8 cellular contexts compared by ENCODE assay signal in genomic region chr21:44949161-44950015, GRCh38. TPM values are rescaled to one million over a fixed set of nuclear protein-coding genes. Genes with fewer than 3 reads are reported as not detected.
A peak's percentile ranks its signal among the peaks of the same experiment; 100 is the strongest.
DNase-seq lines count a peak whose midpoint lies in the region; ATAC-seq, FAIRE-seq and TF ChIP-seq lines count a peak whose summit lies in the region.

No MANE protein-coding gene starts in this region.

- H2AFZ ChIP-seq in endothelial cell of umbilical vein (ENCODE audit: low read depth, low read length): no peak overlapping the region

- TF ChIP-seq CTCF in endothelial cell of umbilical vein (IDR thresholded peaks at IDR 0.05; ENCODE audit: extremely low read depth in 1 of 2, insufficient read depth in 1 of 2, low read depth in 1 of 2, low read length in 2 of 2): peak; percentile 88 to 89

- CTCF ChIA-PET in activated CD8-positive, alpha-beta memory T cell treated with anti-CD3 and anti-CD28 coated beads, Interleukin-2, amount 10 ng/mL, durations not matched to agents 7 days and 5 days (lab: Charles Lee): interaction anchor here (0.7 to 19.9 kb wide), 39 partner anchors 8 to 343 kb away, joined by 3 to 275 read pairs (median 4); partner anchors contain the start of genes ADARB1 and SLX9
- CTCF ChIA-PET in endothelial cell of umbilical vein (lab: Charles Lee): interaction anchor here (0.7 to 11.8 kb wide), 26 partner anchors 9 to 360 kb away, joined by 3 to 330 read pairs (median 5); partner anchors contain the start of genes PTTG1IP and SLX9

- H3K27ac Mint-ChIP-seq in activated CD8-positive, alpha-beta memory T cell treated with anti-CD3 and anti-CD28 coated beads, Interleukin-2, amount 10 ng/mL, durations not matched to agents 7 days and 5 days: no peak overlapping the region
- no peak overlapping the region for H3K27ac Mint-ChIP-seq in stimulated activated memory B cell treated with anti-CD40 and anti-IgM and Interleukin-4, amounts not matched to agents 10 μg/mL and 1 μg/mL and 100 μg/mL, for 72 hours

- BruUV-seq in endothelial cell of umbilical vein (replicated peaks; lab: Mats Ljungman, UMichigan): no TSS peak

- peak; percentile 89 for ATAC-seq in activated CD8-positive, alpha-beta memory T cell treated with anti-CD3 and anti-CD28 coated beads, Interleukin-2, amount 10 ng/mL, durations not matched to agents 7 days and 5 days
- ATAC-seq in stimulated activated memory B cell treated with anti-CD40 and anti-IgM and Interleukin-4, amounts not matched to agents 10 μg/mL and 1 μg/mL and 100 μg/mL, for 72 hours: peak; percentile 83

- no peak overlapping the region for H3K4me2 ChIP-seq in endothelial cell of umbilical vein (ENCODE audit: insufficient read depth, low read length)

- TF ChIP-seq POLR2A in endothelial cell of umbilical vein (IDR thresholded peaks at IDR 0.05; ENCODE audit: low read depth, low read length): no peak

- H3K9me3 ChIP-seq in endothelial cell of umbilical vein (replicated peaks; ENCODE audit: control insufficient read depth, insufficient read depth, low read length): no peaks in the 10 kb centered on the region

- peaks cover 64% of the 10 kb centered on the region for H3K79me2 ChIP-seq in endothelial cell of umbilical vein (ENCODE audit: control insufficient read depth, insufficient read depth, low read length)

- no peaks in the 10 kb centered on the region for H3K27me3 ChIP-seq in endothelial cell of umbilical vein (ENCODE audit: control insufficient read depth in 2 of 2, insufficient read depth in 2 of 2, low read length in 2 of 2)

- H3K27me3 Mint-ChIP-seq in activated CD8-positive, alpha-beta memory T cell treated with anti-CD3 and anti-CD28 coated beads, Interleukin-2, amount 10 ng/mL, durations not matched to agents 7 days and 5 days: no peaks in the 10 kb centered on the region
- no peaks in the 10 kb centered on the region for H3K27me3 Mint-ChIP-seq in stimulated activated memory B cell treated with anti-CD40 and anti-IgM and Interleukin-4, amounts not matched to agents 10 μg/mL and 1 μg/mL and 100 μg/mL, for 72 hours

- H3K4me1 Mint-ChIP-seq in activated CD8-positive, alpha-beta memory T cell treated with anti-CD3 and anti-CD28 coated beads, Interleukin-2, amount 10 ng/mL, durations not matched to agents 7 days and 5 days: peaks cover 4% of the 10 kb centered on the region
- peaks cover 44% of the 10 kb centered on the region for H3K4me1 Mint-ChIP-seq in stimulated activated memory B cell treated with anti-CD40 and anti-IgM and Interleukin-4, amounts not matched to agents 10 μg/mL and 1 μg/mL and 100 μg/mL, for 72 hours

- H3K4me3 ChIP-seq in endothelial cell of umbilical vein (replicated peaks in 1 of 3; ENCODE audit: insufficient read depth in 1 of 3, low read depth in 1 of 3, low read length in 3 of 3): no peak overlapping the region

- intact Hi-C loops in endothelial cell of umbilical vein (cut with micrococcal nuclease): loop anchor here (1.0 to 5.0 kb wide), 4 partner anchors 179 to 873 kb away; partner anchors contain the start of gene POFUT2

- H3K9me1 ChIP-seq in endothelial cell of umbilical vein (replicated peaks; ENCODE audit: control insufficient read depth, extremely low read depth, insufficient read depth, low read length): no peaks in the 10 kb centered on the region

- H3K9me3 Mint-ChIP-seq in activated CD8-positive, alpha-beta memory T cell treated with anti-CD3 and anti-CD28 coated beads, Interleukin-2, amount 10 ng/mL, durations not matched to agents 7 days and 5 days (ENCODE audit: low read depth): no peaks in the 10 kb centered on the region
- H3K9me3 Mint-ChIP-seq in stimulated activated memory B cell treated with anti-CD40 and anti-IgM and Interleukin-4, amounts not matched to agents 10 μg/mL and 1 μg/mL and 100 μg/mL, for 72 hours: no peaks in the 10 kb centered on the region

- peaks cover 5 to 16% of the 10 kb centered on the region in 2 experiments for H3K36me3 ChIP-seq in endothelial cell of umbilical vein (ENCODE audit: control insufficient read depth in 2 of 2, extremely low read depth in 1 of 2, insufficient read depth in 2 of 2, low read length in 2 of 2)

- dilution Hi-C loops in endothelial cell of umbilical vein (cut with MboI; ENCODE audit: extremely low pct_ligation_motif_present, low sequenced_read_pairs): loop anchor here (25.0 kb wide), 1 partner anchor 188 kb away; no protein-coding TSS in a partner anchor

- no peak overlapping the region for H3K4me3 Mint-ChIP-seq in activated CD8-positive, alpha-beta memory T cell treated with anti-CD3 and anti-CD28 coated beads, Interleukin-2, amount 10 ng/mL, durations not matched to agents 7 days and 5 days
- H3K4me3 Mint-ChIP-seq in stimulated activated memory B cell treated with anti-CD40 and anti-IgM and Interleukin-4, amounts not matched to agents 10 μg/mL and 1 μg/mL and 100 μg/mL, for 72 hours: no peak overlapping the region

- peak; percentile 94 for FAIRE-seq in GM19239 (lab: Jason Lieb, UNC)
- FAIRE-seq in endothelial cell of umbilical vein (lab: Jason Lieb, UNC): peak; percentile 98

- DNase-seq in AML-193 (lab: John Stamatoyannopoulos, UW) (peak; percentile 9 to 31), GM19239 (ENCODE audit: insufficient read length, low spot score) (peak; percentile 95), NCI-H460 (ENCODE audit: extremely low read depth, low read depth) (peak; percentile 72), endothelial cell of umbilical vein (ENCODE audit: low read depth, low spot score) (peak; percentile 54), myocyte (ENCODE audit: low read depth) (peak; percentile 76), putamen (ENCODE audit: low spot score) (no peak)
- DNase-seq in activated CD8-positive, alpha-beta memory T cell treated with anti-CD3 and anti-CD28 coated beads, Interleukin-2, amount 10 ng/mL, durations not matched to agents 7 days and 5 days: peak; percentile 88

- H3K36me3 Mint-ChIP-seq in activated CD8-positive, alpha-beta memory T cell treated with anti-CD3 and anti-CD28 coated beads, Interleukin-2, amount 10 ng/mL, durations not matched to agents 7 days and 5 days: peaks cover 4% of the 10 kb centered on the region
- H3K36me3 Mint-ChIP-seq in stimulated activated memory B cell treated with anti-CD40 and anti-IgM and Interleukin-4, amounts not matched to agents 10 μg/mL and 1 μg/mL and 100 μg/mL, for 72 hours: peaks cover 46% of the 10 kb centered on the region

- no peak overlapping the region for H3K27ac ChIP-seq in endothelial cell of umbilical vein (ENCODE audit: insufficient read depth, low read depth, low read length)

- POLR2A ChIA-PET in endothelial cell of umbilical vein (lab: Charles Lee): interaction anchor here (1.0 kb wide), 1 partner anchor 178 kb away, joined by 6 read pairs; no protein-coding TSS in a partner anchor

- H3K4me1 ChIP-seq in endothelial cell of umbilical vein (ENCODE audit: control insufficient read depth, extremely low read depth, insufficient read depth, low read length): peaks cover 3% of the 10 kb centered on the region

- H4K20me1 ChIP-seq in endothelial cell of umbilical vein (replicated peaks; ENCODE audit: control insufficient read depth, extremely low read depth, insufficient read depth, low read length): no peaks in the 10 kb centered on the region

- no peak overlapping the region for H3K9ac ChIP-seq in endothelial cell of umbilical vein (replicated peaks; ENCODE audit: extremely low read depth, insufficient read depth, low read length)

TF ChIP-seq in endothelial cell of umbilical vein, 7 proteins besides CTCF, POLR2A, EP300 and RAD21:
- TF ChIP-seq GATA2 (IDR thresholded peaks at IDR 0.05; ENCODE audit: insufficient read depth, insufficient read length, low read depth, low read length) (no peak), POLR2AphosphoS5 (IDR thresholded peaks at IDR 0.05; ENCODE audit: insufficient read depth, low read depth, low read length) (peak; percentile 36)

RNA-seq across cellular contexts. Expression of gene SLX9, which starts 9.6 kb away (rescaled TPM):
- total RNA-seq in NCI-H460 (2014; rRNA removed; shearing (Covaris generic)): 37.3 and 41.4 TPM in 2 replicates
- polyA plus RNA-seq in NCI-H460 (2014; cell fraction: nucleus; rRNA removed): 37.6 and 38.5 TPM in 2 replicates
- total RNA-seq in activated CD8-positive, alpha-beta memory T cell treated with anti-CD3 and anti-CD28 coated beads, Interleukin-2, amount 10 ng/mL, durations not matched to agents 7 days and 5 days: 10 to 100 TPM; 56.8 to 62.9 TPM
- 46.4 and 50.6 TPM in 2 replicates for total RNA-seq in endothelial cell of umbilical vein
- 27.0 and 27.7 TPM in 2 replicates for polyA plus RNA-seq in endothelial cell of umbilical vein
- polyA plus RNA-seq in endothelial cell of umbilical vein (2011; cell fraction: cytosol; rRNA removed): 22.2 and 31.4 TPM in 2 replicates
- 12.9 and 19.4 TPM in 2 replicates for polyA plus RNA-seq in endothelial cell of umbilical vein (2011; cell fraction: nucleus; rRNA removed)
- polyA plus RNA-seq in endothelial cell of umbilical vein (2012): 22.1 and 31.0 TPM in 2 replicates
- 5.8 and 7.4 TPM in 2 replicates for polyA minus RNA-seq in endothelial cell of umbilical vein
- polyA minus RNA-seq in endothelial cell of umbilical vein (2011; cell fraction: cytosol; rRNA and poly(A)+ RNA removed): 43.1 TPM
- 2.3 and 5.7 TPM in 2 replicates for polyA minus RNA-seq in endothelial cell of umbilical vein (2011; cell fraction: nucleus; rRNA and poly(A)+ RNA removed)
- 13.6 and 14.9 TPM in 2 replicates for total RNA-seq in myocyte
- polyA plus RNA-seq in myocyte (2012): 24.5 TPM

RNA-seq across cellular contexts. Expression of gene ITGB2, which starts 28.7 kb away (rescaled TPM):
- total RNA-seq in NCI-H460 (2014; rRNA removed; shearing (Covaris generic)): 0.84 and 0.92 TPM in 2 replicates
- 0.88 and 3.6 TPM in 2 replicates for polyA plus RNA-seq in NCI-H460 (2014; cell fraction: nucleus; rRNA removed)
- 100 to 1,000 TPM; 336 to 372 TPM for total RNA-seq in activated CD8-positive, alpha-beta memory T cell treated with anti-CD3 and anti-CD28 coated beads, Interleukin-2, amount 10 ng/mL, durations not matched to agents 7 days and 5 days
- total RNA-seq in endothelial cell of umbilical vein: 0.65 and 0.91 TPM in 2 replicates
- polyA plus RNA-seq in endothelial cell of umbilical vein: 0.39 and 0.59 TPM in 2 replicates
- 0.26 and 0.87 TPM in 2 replicates for polyA plus RNA-seq in endothelial cell of umbilical vein (2011; cell fraction: cytosol; rRNA removed)
- 0.30 and 0.48 TPM in 2 replicates for polyA plus RNA-seq in endothelial cell of umbilical vein (2011; cell fraction: nucleus; rRNA removed)
- 0.94 and 1.9 TPM in 2 replicates for polyA plus RNA-seq in endothelial cell of umbilical vein (2012)
- polyA minus RNA-seq in endothelial cell of umbilical vein: 0.19 TPM in 1 of 2 replicates, not detected in the other
- polyA minus RNA-seq in endothelial cell of umbilical vein (2011; cell fraction: cytosol; rRNA and poly(A)+ RNA removed): 0.72 TPM
- polyA minus RNA-seq in endothelial cell of umbilical vein (2011; cell fraction: nucleus; rRNA and poly(A)+ RNA removed): 0.58 TPM in 1 of 2 replicates, not detected in the other
- total RNA-seq in myocyte: 2.2 and 3.2 TPM in 2 replicates
- polyA plus RNA-seq in myocyte (2012): 19.1 TPM

Comparison
In these comparisons a context has a peak if more than half of its experiments do, and no peak if none do; other contexts are left out.
1. RNA of gene ITGB2, which starts 28.7 kb away (total RNA-seq): 336 to 372 TPM in activated CD8-positive, alpha-beta memory T cell treated with anti-CD3 and anti-CD28 coated beads, Interleukin-2, amount 10 ng/mL, durations not matched to agents 7 days and 5 days; 2.2 to 3.2 TPM in myocyte, 0.84 to 0.92 TPM in NCI-H460 and 0.65 to 0.91 TPM in endothelial cell of umbilical vein; every median in the first group is over 10 times any median in the second.